Comparison of ENCODE assay signal across 13 cellular contexts in genomic region chr17:335691-336090, GRCh38. TPM values are rescaled to one million over a fixed set of nuclear protein-coding genes. Genes with fewer than 3 reads are reported as not detected.
DNase-seq lines count a peak whose midpoint lies in the region; ATAC-seq and TF ChIP-seq lines count a peak whose summit lies in the region.
"Had no signal": no experiment of that assay in that cellular context is flagged by ENCODE, and none has a peak within 500 bp of the region (broad histone marks: within the 10 kb centered on the region; RNA-seq: fewer than 3 reads in every experiment).

No MANE protein-coding gene starts in this region.

- TF ChIP-seq CTCF in right atrium auricular region (IDR thresholded peaks at IDR 0.05) (no peak), heart right ventricle (IDR thresholded peaks at IDR 0.05) (no peak), right lobe of liver (IDR thresholded peaks at IDR 0.05) (no peak), upper lobe of right lung (IDR thresholded peaks at IDR 0.05) (no peak)

- H3K4me3 ChIP-seq in right atrium auricular region: peak overlapping the region; percentile 6 to 7
- H3K4me3 ChIP-seq in heart right ventricle: peak overlapping the region in 1 of 10 donors; percentile 10
- H3K4me3 ChIP-seq in right lobe of liver: no peak overlapping the region
- no peak overlapping the region for H3K4me3 ChIP-seq in upper lobe of right lung
- H3K4me3 ChIP-seq: psoas muscle had no signal

- H3K27ac ChIP-seq in right atrium auricular region (peak overlapping the region; percentile 87 to 89), heart right ventricle (peak overlapping the region in 4 of 10 donors; percentile 30 to 95 (median 74)), right lobe of liver (peak overlapping the region in 1 of 3 donors; percentile 10), upper lobe of right lung (no peak overlapping the region)
- H3K27ac ChIP-seq: brain microvascular endothelial cell, C4-2B had no signal

- 55 to 65% methylated on average over 11 to 12 of the region's 12 CpGs for WGBS in heart right ventricle, 2 donors
- WGBS in right lobe of liver (ENCODE audit: insufficient coverage, low coverage, low lambda C conversion rate, missing lambda C conversion rate): 73% methylated on average over 3 of the region's 12 CpGs

- ATAC-seq in heart right ventricle (no peak), right lobe of liver (no peak), upper lobe of right lung (no peak), HG02938 (IDR thresholded peaks at IDR 0.05; ENCODE audit: unreplicated experiment) (no peak), GM18498 (IDR thresholded peaks at IDR 0.05; ENCODE audit: unreplicated experiment) (no peak)
- ATAC-seq: activated T-cell treated with anti-CD3 and anti-CD28 coated beads, Interleukin-2, amount 50 U/mL, for 72 hours; psoas muscle had no signal

- intact Hi-C loops in heart right ventricle (cut with DNase I) (loop anchor here in 1 of 10 donors (2.0 kb wide), 1 partner anchor 13 kb away; no protein-coding TSS in a partner anchor), right lobe of liver (cut with DNase I) (no loop called here), upper lobe of right lung (cut with DNase I) (no loop called here)

- no peak for TF ChIP-seq POLR2A in right lobe of liver (IDR thresholded peaks at IDR 0.05)

- H3K27me3 ChIP-seq in right atrium auricular region (no peaks in the 10 kb centered on the region), heart right ventricle (peaks cover 0 to 36% (median 0%) of the 10 kb centered on the region in 7 donors), right lobe of liver (no peaks in the 10 kb centered on the region), upper lobe of right lung (no peaks in the 10 kb centered on the region)

- H3K9me3 ChIP-seq in right atrium auricular region: no peaks in the 10 kb centered on the region
- no peaks in the 10 kb centered on the region for H3K9me3 ChIP-seq in heart right ventricle
- H3K9me3 ChIP-seq in right lobe of liver: no peaks in the 10 kb centered on the region
- H3K9me3 ChIP-seq in upper lobe of right lung: no peaks in the 10 kb centered on the region
- H3K9me3 ChIP-seq: psoas muscle had no signal

- DNase-seq in right atrium auricular region (ENCODE audit: low spot score): no peak
- DNase-seq in heart right ventricle: no peak
- DNase-seq in NCI-H2196 treated with DMSO at 0.1 percent for 48 hours (lab: John Stamatoyannopoulos, UW; ENCODE audit: unreplicated experiment): peak; percentile 33
- DNase-seq in right lobe of liver: peak in 2 of 3 donors; percentile 40 to 47
- DNase-seq in upper lobe of right lung: peak; percentile 57
- DNase-seq in SKM-1 treated with dmso at 0.1 percent for 144 hours (lab: John Stamatoyannopoulos, UW; ENCODE audit: unreplicated experiment): no peak
- DNase-seq: brain microvascular endothelial cell, MV-4-11 had no signal

- H3K4me1 ChIP-seq in right atrium auricular region (peaks cover 0 to 45% of the 10 kb centered on the region in 2 donors), heart right ventricle (peaks cover 11 to 49% (median 34%) of the 10 kb centered on the region in 9 donors), right lobe of liver (peaks cover 0 to 37% (median 18%) of the 10 kb centered on the region in 4 donors), upper lobe of right lung (peaks cover 58% of the 10 kb centered on the region)

- no peaks in the 10 kb centered on the region for H3K36me3 ChIP-seq in right atrium auricular region
- no peaks in the 10 kb centered on the region for H3K36me3 ChIP-seq in heart right ventricle
- no peaks in the 10 kb centered on the region for H3K36me3 ChIP-seq in right lobe of liver
- H3K36me3 ChIP-seq in upper lobe of right lung: no peaks in the 10 kb centered on the region
- H3K36me3 ChIP-seq: brain microvascular endothelial cell had no signal

RNA-seq across cellular contexts. Expression of gene RPH3AL, which starts 16.9 kb away (rescaled TPM):
- total RNA-seq in right atrium auricular region (10 to 100 TPM in 1 of 2 donors, 1 to 10 TPM in 1; 7.2 to 13.1 TPM), heart right ventricle (10 to 100 TPM in 1 of 10 donors, 1 to 10 TPM in 9; 3.6 to 11.1 (median 6.2) TPM), right lobe of liver (10 to 100 TPM; 17.6 to 74.0 (median 25.7) TPM), upper lobe of right lung (33.3 TPM)
- polyA plus RNA-seq in heart right ventricle: 1 to 10 TPM; 4.5 to 6.4 TPM

Comparison
In these comparisons a context has a peak if more than half of its experiments do, and no peak if none do; other contexts are left out.
1. DNase-seq: peak in NCI-H2196 treated with DMSO at 0.1 percent for 48 hours (single experiment), right lobe of liver (2 of 3) and upper lobe of right lung (single experiment); none in right atrium auricular region (single experiment), heart right ventricle (0 of 2) and SKM-1 treated with dmso at 0.1 percent for 144 hours (single experiment).
2. H3K4me3 ChIP-seq: peak in right atrium auricular region (2 of 2); none in right lobe of liver (0 of 3) and upper lobe of right lung (single experiment).